1 cellular context compared by ENCODE assay signal in the genomic region with DNA sequence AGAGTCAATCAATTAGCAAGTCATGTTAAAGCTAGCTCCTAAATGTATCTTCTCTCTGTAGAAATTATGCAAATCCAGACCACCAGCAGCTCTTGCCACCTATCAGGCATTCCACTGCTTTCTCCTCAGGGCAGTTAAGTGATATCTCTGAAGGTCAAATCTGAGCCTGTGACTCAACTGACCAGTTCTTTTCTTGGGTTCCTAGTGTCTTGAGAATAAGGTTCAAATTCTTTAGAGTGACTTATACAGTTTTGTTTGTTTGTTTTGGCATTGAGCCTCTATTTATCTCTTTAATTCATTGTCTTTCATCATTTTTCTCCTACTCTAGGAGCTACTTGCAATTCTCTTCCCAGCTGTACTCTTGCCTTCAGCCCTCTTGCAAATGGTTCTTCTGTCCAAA.
A peak's percentile ranks its signal among the peaks of the same experiment; 100 is the strongest.
TF ChIP-seq lines count a peak whose summit lies in the region.

No MANE protein-coding gene starts in this region.

TF ChIP-seq in endothelial cell of umbilical vein, 7 proteins besides CTCF, POLR2A, EP300 and RAD21:
- TF ChIP-seq GATA2 (IDR thresholded peaks at IDR 0.05; ENCODE audit: insufficient read depth, insufficient read length, low read depth, low read length) (peak; percentile 31), JUN (IDR thresholded peaks at IDR 0.05; ENCODE audit: borderline replicate concordance, insufficient read depth, insufficient read length, low read depth) (peak; percentile 27), MYC (IDR thresholded peaks at IDR 0.05; ENCODE audit: low read depth, low read length) (no peak)
